ENCODE assay signal across 15 cellular contexts in genomic region chr17:55305321-55306087, GRCh38. TPM values are rescaled to one million over a fixed set of nuclear protein-coding genes. Genes with fewer than 3 reads are reported as not detected.
DNase-seq lines count a peak whose midpoint lies in the region; ATAC-seq, FAIRE-seq and TF ChIP-seq lines count a peak whose summit lies in the region.
"Had no signal": no experiment of that assay in that cellular context is flagged by ENCODE, and none has a peak within 500 bp of the region (broad histone marks: within the 10 kb centered on the region; RNA-seq: fewer than 3 reads in every experiment).

No MANE protein-coding gene starts in this region.

- no peaks in the 10 kb centered on the region for H4K20me1 ChIP-seq in H1 (replicated peaks in 1 of 2; ENCODE audit: control insufficient read depth in 1 of 2, insufficient read depth in 2 of 2, low read length in 2 of 2)
- H4K20me1 ChIP-seq: BLaER1 had no signal

- no peaks in the 10 kb centered on the region for H3K23me2 ChIP-seq in H1 (ENCODE audit: low read depth, low read length)

- H3K9me3 ChIP-seq in T-helper 17 cell (ENCODE audit: control insufficient read depth, low read length, poor library complexity, severe bottlenecking) (no peaks in the 10 kb centered on the region), H1 (ENCODE audit: insufficient read depth in 2 of 2, low read depth in 1 of 2, low read length in 1 of 2) (no peaks in the 10 kb centered on the region), right lobe of liver (no peaks in the 10 kb centered on the region), Caco-2 (no peaks in the 10 kb centered on the region)
- H3K9me3 ChIP-seq: BLaER1, HAP-1 had no signal

- POLR2A ChIA-PET in H1 (lab: Charles Lee; ENCODE audit: partially characterized antibody) (no interaction called here), Caco-2 (lab: Charles Lee) (no interaction called here)

- H2BK12ac ChIP-seq in H1 (ENCODE audit: low read depth, low read length): 0 out of 2 replicates have a peak overlapping the region, but pooled peaks have one; percentile 7

- no peak overlapping the region for H2AK5ac ChIP-seq in H1 (ENCODE audit: low read depth, low read length)

- no peak overlapping the region for H3K4ac ChIP-seq in H1 (replicated peaks; ENCODE audit: insufficient read length, low read depth, low read length)

- TF ChIP-seq CTCF in GM12872 (IDR thresholded peaks at IDR 0.05; ENCODE audit: insufficient read depth, low read depth, low read length) (0 out of 3 replicates have a peak, but pooled peaks have one; percentile 11), H1 (IDR thresholded peaks at IDR 0.05; ENCODE audit: control extremely low read depth in 1 of 3, insufficient read depth in 1 of 3, low read depth in 1 of 3, low read length in 3 of 3) (no peak), right lobe of liver (IDR thresholded peaks at IDR 0.05) (no peak), Caco-2 (IDR thresholded peaks at IDR 0.05; ENCODE audit: insufficient read depth in 1 of 2, low read depth in 1 of 2, low read length in 1 of 2, severe bottlenecking in 1 of 2, unreplicated experiment in 1 of 2) (no peak)

- no peak overlapping the region for H3K56ac ChIP-seq in H1 (replicated peaks; ENCODE audit: insufficient read length, low read depth, low read length)

- peaks cover 0 to 4% (median 2%) of the 10 kb centered on the region in 4 experiments; a peak in 2 of 7 replicates for H3K4me1 ChIP-seq in H1 (replicated peaks in 1 of 4; ENCODE audit: control insufficient read depth in 3 of 4, insufficient read depth in 4 of 4, low read length in 3 of 4)
- peaks cover 0 to 64% (median 22%) of the 10 kb centered on the region in 4 donors for H3K4me1 ChIP-seq in right lobe of liver
- H3K4me1 ChIP-seq in Caco-2: peaks cover 8% of the 10 kb centered on the region; the same call in 1 of the 2 replicates
- H3K4me1 ChIP-seq: BLaER1, HAP-1 had no signal

- no peak for ATAC-seq in T-helper 17 cell
- no peak for ATAC-seq in right lobe of liver
- no peak for ATAC-seq in HG03457 (IDR thresholded peaks at IDR 0.05; ENCODE audit: unreplicated experiment)

- no peak for TF ChIP-seq EP300 in H1 (IDR thresholded peaks at IDR 0.05; ENCODE audit: borderline replicate concordance in 1 of 2, low read depth in 2 of 2, low read length in 2 of 2)

- CTCF ChIA-PET in H1 (lab: Charles Lee; ENCODE audit: partially characterized antibody): interaction anchor here (1.1 to 3.0 kb wide), 5 partner anchors 9 to 51 kb away, joined by 3 to 20 read pairs (median 6); no protein-coding TSS in a partner anchor
- CTCF ChIA-PET in Caco-2 (lab: Charles Lee): no interaction called here

- no peak overlapping the region for H2BK15ac ChIP-seq in H1 (ENCODE audit: low read length)

- H3K18ac ChIP-seq in H1 (ENCODE audit: extremely low read depth, low read length): peak overlapping the region; percentile 38

- no peak overlapping the region for H4K8ac ChIP-seq in H1 (ENCODE audit: extremely low read depth, insufficient read depth, low read length)

- H3K4me3 Mint-ChIP-seq in T-helper 17 cell (no peak overlapping the region), Caco-2 (ENCODE audit: unreplicated experiment) (no peak overlapping the region)
- H3K4me3 Mint-ChIP-seq: CD8-positive, alpha-beta memory T cell had no signal

- no peak overlapping the region for H3K4me3 ChIP-seq in H1 (ENCODE audit: extremely low read depth in 1 of 4, insufficient read depth in 2 of 4, low read depth in 3 of 4, low read length in 4 of 4)
- no peak overlapping the region for H3K4me3 ChIP-seq in right lobe of liver
- no peak overlapping the region for H3K4me3 ChIP-seq in Caco-2 (ENCODE audit: low read depth, low read length)
- H3K4me3 ChIP-seq: BLaER1, HAP-1 had no signal

- H3K27me3 Mint-ChIP-seq in T-helper 17 cell (no peaks in the 10 kb centered on the region), Caco-2 (ENCODE audit: insufficient read depth, unreplicated experiment) (no peaks in the 10 kb centered on the region)

- peaks cover 6% of the 10 kb centered on the region for H3K36me3 Mint-ChIP-seq in T-helper 17 cell (ENCODE audit: low read depth)
- H3K36me3 Mint-ChIP-seq in Caco-2 (ENCODE audit: insufficient read depth, unreplicated experiment): no peaks in the 10 kb centered on the region
- H3K36me3 Mint-ChIP-seq: CD8-positive, alpha-beta memory T cell had no signal

- H3K4me1 Mint-ChIP-seq in T-helper 17 cell: peaks cover 25% of the 10 kb centered on the region
- peaks cover 16% of the 10 kb centered on the region for H3K4me1 Mint-ChIP-seq in Caco-2 (ENCODE audit: low read depth, unreplicated experiment)
- H3K4me1 Mint-ChIP-seq: CD8-positive, alpha-beta memory T cell had no signal

- H2BK120ac ChIP-seq in H1 (replicated peaks; ENCODE audit: low read depth, low read length): no peak overlapping the region

- peaks cover 13% of the 10 kb centered on the region for H3K9me3 Mint-ChIP-seq in Caco-2 (ENCODE audit: unreplicated experiment)
- H3K9me3 Mint-ChIP-seq: CD8-positive, alpha-beta memory T cell had no signal

- H3K36me3 ChIP-seq in H1 (ENCODE audit: control insufficient read depth in 2 of 4, insufficient read depth in 4 of 4, low read length in 3 of 4): no peaks in the 10 kb centered on the region
- H3K36me3 ChIP-seq in right lobe of liver: no peaks in the 10 kb centered on the region
- no peaks in the 10 kb centered on the region for H3K36me3 ChIP-seq in Caco-2 (ENCODE audit: control insufficient read depth, insufficient read depth, low read length)
- H3K36me3 ChIP-seq: BLaER1, HAP-1 had no signal

- H3K14ac ChIP-seq in H1 (ENCODE audit: insufficient read length): no peak overlapping the region

- H4K91ac ChIP-seq in H1 (replicated peaks; ENCODE audit: insufficient read length, low read length): no peak overlapping the region

- H3K23ac ChIP-seq in H1 (ENCODE audit: insufficient read length): no peak overlapping the region

- H3K27ac Mint-ChIP-seq in T-helper 17 cell: peak overlapping the region; percentile 8
- no peak overlapping the region for H3K27ac Mint-ChIP-seq in Caco-2 (ENCODE audit: unreplicated experiment)
- H3K27ac Mint-ChIP-seq: CD8-positive, alpha-beta memory T cell had no signal

- no peak overlapping the region for H4K5ac ChIP-seq in H1 (ENCODE audit: insufficient read length, low read depth, low read length)

- H2AFZ ChIP-seq in H1 (ENCODE audit: low read length): no peak overlapping the region

- intact Hi-C loops in right lobe of liver (cut with DNase I) (no loop called here), Caco-2 (cut with micrococcal nuclease; ENCODE audit: unreplicated experiment) (no loop called here)

- H3K79me1 ChIP-seq in H1 (ENCODE audit: low read depth, low read length): no peaks in the 10 kb centered on the region

- no peak overlapping the region for H2BK20ac ChIP-seq in H1 (ENCODE audit: low read length)

- H2BK5ac ChIP-seq in H1 (ENCODE audit: low read depth, low read length): no peak overlapping the region

- no peak for TF ChIP-seq POLR2A in H1 (IDR thresholded peaks at IDR 0.05; ENCODE audit: control extremely low read depth in 1 of 2, low read depth in 2 of 2, low read length in 2 of 2)
- no peak for TF ChIP-seq POLR2A in right lobe of liver (IDR thresholded peaks at IDR 0.05)

- H3K27me3 ChIP-seq in H1 (replicated peaks in 1 of 4; ENCODE audit: control insufficient read depth in 3 of 4, extremely low read depth in 1 of 4, insufficient read depth in 3 of 4, low read length in 3 of 4) (no peaks in the 10 kb centered on the region), right lobe of liver (no peaks in the 10 kb centered on the region), Caco-2 (replicated peaks; ENCODE audit: control insufficient read depth, insufficient read depth, low read length) (no peaks in the 10 kb centered on the region)
- H3K27me3 ChIP-seq: BLaER1 had no signal

- no peak overlapping the region for H3K4me2 ChIP-seq in H1 (ENCODE audit: insufficient read depth in 1 of 2, low read depth in 2 of 2, low read length in 2 of 2)
- H3K4me2 ChIP-seq: BLaER1 had no signal

- H3K79me2 ChIP-seq in H1 (ENCODE audit: control insufficient read depth in 1 of 2, insufficient read depth in 2 of 2, low read length in 2 of 2): no peaks in the 10 kb centered on the region

- DNase-seq in T-helper 17 cell (no peak), H1 (ENCODE audit: low read depth in 1 of 2, low spot score in 2 of 2) (no peak), right lobe of liver (no peak), glomerular visceral epithelial cell (ENCODE audit: extremely low spot score) (no peak), activated T-cell treated with anti-CD3 and anti-CD28 coated beads for 4 hours (no peak), Caco-2 (no peak)
- DNase-seq: 8988T; AML-193; CD8-positive, alpha-beta memory T cell; GF-D8; GOT3 had no signal

- no peak for TF ChIP-seq RAD21 in H1 (IDR thresholded peaks at IDR 0.05 in 1 of 2, conservative IDR thresholded peaks at IDR 0.05 in 1 of 2; ENCODE audit: low read depth in 2 of 2, low read length in 2 of 2)

- no peak overlapping the region for H3K27ac ChIP-seq in H1 (ENCODE audit: low read depth, low read length)
- peak overlapping the region in 2 of 3 donors; percentile 9 to 86 for H3K27ac ChIP-seq in right lobe of liver
- H3K27ac ChIP-seq: BLaER1 had no signal

- FAIRE-seq in H1 (lab: Jason Lieb, UNC): no peak

- no peak overlapping the region for H3K9ac ChIP-seq in H1 (replicated peaks in 1 of 4; ENCODE audit: extremely low read depth in 1 of 4, low read depth in 3 of 4, low read length in 3 of 4)
- H3K9ac ChIP-seq: BLaER1 had no signal

- no TSS peak for BruUV-seq in Caco-2 (replicated peaks; lab: Mats Ljungman, UMichigan)

- 70% methylated on average over 6 of the region's 6 CpGs; no CpG with 5 or more reads in 1 of the 2 experiments for WGBS in H1 (ENCODE audit: extremely low coverage in 1 of 2, insufficient coverage in 1 of 2, insufficient read length in 1 of 2, insufficient replicate concordance in 2 of 2, low coverage in 1 of 2, low lambda C conversion rate in 2 of 2, missing lambda C conversion rate in 1 of 2), 2 experiments
- 68% methylated on average over 6 of the region's 6 CpGs for WGBS in right lobe of liver (ENCODE audit: insufficient coverage, low coverage, low lambda C conversion rate, missing lambda C conversion rate)

TF ChIP-seq in H1, 55 proteins besides CTCF, POLR2A, EP300 and RAD21:
- TF ChIP-seq SP4 (IDR thresholded peaks at IDR 0.05; ENCODE audit: low read length) (no peak), TEAD4 (IDR thresholded peaks at IDR 0.05; ENCODE audit: low read depth, low read length) (peak; percentile 70)
TF ChIP-seq in H1: peak in this region for 1.

RNA-seq across cellular contexts. Expression of gene HLF, which starts 40.7 kb away (rescaled TPM):
- total RNA-seq in T-helper 17 cell (10 to 100 TPM; 20.2 to 22.5 TPM), right lobe of liver (10 to 100 TPM; 16.4 to 96.9 (median 42.6) TPM), Caco-2 (2022) (17.3 and 19.8 TPM in 2 replicates)
- 0.38 and 0.60 TPM in 2 replicates for total RNA-seq in H1 (2021; fragmentation: NEBNext Ultra II Directional; extraction: Animal tissue kit (Norgen Biotek cat#: 25700))
- polyA plus RNA-seq in H1 (2011; rRNA removed): 0.36 and 0.39 TPM in 2 replicates
- polyA plus RNA-seq in H1 (2011; cell fraction: cytosol; rRNA removed): 0.35 TPM
- polyA plus RNA-seq in H1 (2011; cell fraction: nucleus; rRNA removed): 0.21 TPM
- polyA plus RNA-seq in H1 (2012, experiment 1 of 2): 0.25 to 0.32 TPM (median 0.27 TPM) in 3 of 4 replicates, not detected in the other
- 0.16 TPM for polyA plus RNA-seq in H1 (2012, experiment 2 of 2)
- polyA plus RNA-seq in H1 (2013, experiment 1 of 2): 0.22 TPM
- polyA plus RNA-seq in H1 (2013, experiment 2 of 2): 0.26 TPM
- 0.38 and 1.6 TPM in 2 replicates for polyA minus RNA-seq in H1 (2011; rRNA and poly(A)+ RNA removed)
- polyA minus RNA-seq in H1 (2011; cell fraction: cytosol; rRNA and poly(A)+ RNA removed): not detected
- 1.8 TPM for polyA minus RNA-seq in H1 (2011; cell fraction: nucleus; rRNA and poly(A)+ RNA removed)

Comparison
In these comparisons a context has a peak if more than half of its experiments do, and no peak if none do; other contexts are left out.
1. RNA of gene HLF, which starts 40.7 kb away (total RNA-seq): 16.4 to 96.9 TPM in right lobe of liver, 20.2 to 22.5 TPM in T-helper 17 cell and 17.3 to 19.8 TPM in Caco-2; 0.38 to 0.60 TPM in H1; every median in the first group is over 10 times any median in the second.